In the genomic region with DNA sequence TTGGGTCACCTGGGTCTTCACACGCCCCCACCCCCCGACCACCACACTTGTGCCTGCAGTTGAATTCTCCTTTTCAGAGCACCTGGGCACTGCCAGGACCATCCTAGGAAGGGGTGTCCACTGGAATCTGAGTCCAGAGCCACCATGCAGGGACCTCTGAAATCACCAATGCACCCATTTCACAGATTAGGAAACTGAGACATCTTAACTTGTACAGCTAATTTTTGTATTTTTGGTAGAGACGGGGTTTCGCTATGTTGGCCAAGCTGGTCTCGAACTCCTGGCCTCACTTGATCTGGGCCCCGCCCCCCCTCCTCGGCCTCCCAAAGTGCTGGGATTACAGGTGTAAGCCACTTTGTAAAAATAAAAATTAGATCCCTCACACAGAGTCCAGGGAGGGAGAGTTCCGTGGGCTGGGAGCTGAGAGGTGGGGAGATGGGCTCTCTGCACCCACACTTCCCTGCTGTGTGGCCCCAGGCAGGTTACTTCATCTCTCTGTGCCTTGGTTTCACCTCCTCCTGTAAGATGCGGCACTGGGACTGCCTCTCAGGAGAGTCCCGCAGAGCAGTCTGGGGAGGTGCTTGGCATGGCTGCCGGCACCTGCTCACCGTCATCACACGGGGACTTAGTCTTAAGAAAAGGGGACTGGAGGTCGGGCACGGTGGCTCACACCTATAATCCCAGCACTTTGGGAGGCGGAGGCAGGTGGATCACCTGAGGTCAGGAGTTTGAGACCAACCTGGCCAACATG, we compare ENCODE assay signal across 15 cellular contexts. TPM values are rescaled to one million over a fixed set of nuclear protein-coding genes. Genes with fewer than 3 reads are reported as not detected.
DNase-seq lines count a peak whose midpoint lies in the region; ATAC-seq and TF ChIP-seq lines count a peak whose summit lies in the region.
"Had no signal": no experiment of that assay in that cellular context is flagged by ENCODE, and none has a peak within 500 bp of the region (broad histone marks: within the 10 kb centered on the region; RNA-seq: fewer than 3 reads in every experiment).

No MANE protein-coding gene starts in this region.

- no peak overlapping the region for H3K27ac Mint-ChIP-seq in activated CD4-positive, alpha-beta T cell treated with anti-CD3 and anti-CD28 coated beads, Interleukin-2, amount 10 ng/mL, durations not matched to agents 24 days and 14 days
- H3K27ac Mint-ChIP-seq in activated T-helper 17 cell treated with anti-CD3 and anti-CD28 coated beads, Interleukin-2, amount 50 U/mL, for 72 hours = no peak overlapping the region
- no peak overlapping the region for H3K27ac Mint-ChIP-seq in stimulated activated effector memory CD8-positive, alpha-beta T cell treated with anti-CD3 and anti-CD28 coated beads, Interleukin-12 subunit alpha, Interleukin-12 subunit beta, amount 100 ng/mL, for 72 hours
- H3K27ac Mint-ChIP-seq: memory B cell; stimulated activated naive CD8-positive, alpha-beta T cell treated with anti-CD3 and anti-CD28 coated beads, Interleukin-15, Interleukin-2, amounts not matched to agents 100 ng/mL and 50 ng/mL, for 24 hours had no signal

- H3K27me3 ChIP-seq in HCT116 (ENCODE audit: insufficient read depth, low read length) = no peaks in the 10 kb centered on the region
- H3K27me3 ChIP-seq in vagina = no peaks in the 10 kb centered on the region
- H3K27me3 ChIP-seq: adrenal gland had no signal

- peaks cover 7% of the 10 kb centered on the region for H3K27me3 Mint-ChIP-seq in activated CD4-positive, alpha-beta T cell treated with anti-CD3 and anti-CD28 coated beads, Interleukin-2, amount 10 ng/mL, durations not matched to agents 24 days and 14 days
- H3K27me3 Mint-ChIP-seq in activated T-helper 17 cell treated with anti-CD3 and anti-CD28 coated beads, Interleukin-2, amount 50 U/mL, for 72 hours = peaks cover 3% of the 10 kb centered on the region
- H3K27me3 Mint-ChIP-seq: stimulated activated naive CD8-positive, alpha-beta T cell treated with anti-CD3 and anti-CD28 coated beads, Interleukin-15, Interleukin-2, amounts not matched to agents 100 ng/mL and 50 ng/mL, for 24 hours had no signal

- intact Hi-C loops in activated CD4-positive, alpha-beta T cell treated with anti-CD3 and anti-CD28 coated beads, Interleukin-2, amount 10 ng/mL, durations not matched to agents 24 days and 14 days (cut with micrococcal nuclease) = loop anchor here (1.0 kb wide), 1 partner anchor 112 kb away; no protein-coding TSS in a partner anchor
- intact Hi-C loops in HCT116 (cut with micrococcal nuclease) (loop anchor here (5.0 kb wide), 1 partner anchor 111 kb away; no protein-coding TSS in a partner anchor), vagina (cut with DNase I) (no loop called here)

- H3K4me3 Mint-ChIP-seq in activated CD4-positive, alpha-beta T cell treated with anti-CD3 and anti-CD28 coated beads, Interleukin-2, amount 10 ng/mL, durations not matched to agents 24 days and 14 days = peak overlapping the region; percentile 68
- H3K4me3 Mint-ChIP-seq in activated T-helper 17 cell treated with anti-CD3 and anti-CD28 coated beads, Interleukin-2, amount 50 U/mL, for 72 hours = peak overlapping the region; percentile 67
- H3K4me3 Mint-ChIP-seq in stimulated activated effector memory CD8-positive, alpha-beta T cell treated with anti-CD3 and anti-CD28 coated beads, Interleukin-12 subunit alpha, Interleukin-12 subunit beta, amount 100 ng/mL, for 72 hours = peak overlapping the region; percentile 57

- H3K9me3 ChIP-seq in HCT116 (ENCODE audit: control insufficient read depth in 1 of 2, insufficient read depth in 1 of 2, low read depth in 1 of 2, low read length in 2 of 2) = no peaks in the 10 kb centered on the region
- H3K9me3 ChIP-seq in vagina = no peaks in the 10 kb centered on the region
- H3K9me3 ChIP-seq: adrenal gland, prostate gland, thoracic aorta had no signal

- H3K4me1 Mint-ChIP-seq in activated CD4-positive, alpha-beta T cell treated with anti-CD3 and anti-CD28 coated beads, Interleukin-2, amount 10 ng/mL, durations not matched to agents 24 days and 14 days = peaks cover 3% of the 10 kb centered on the region
- no peaks in the 10 kb centered on the region for H3K4me1 Mint-ChIP-seq in activated T-helper 17 cell treated with anti-CD3 and anti-CD28 coated beads, Interleukin-2, amount 50 U/mL, for 72 hours
- H3K4me1 Mint-ChIP-seq in stimulated activated effector memory CD8-positive, alpha-beta T cell treated with anti-CD3 and anti-CD28 coated beads, Interleukin-12 subunit alpha, Interleukin-12 subunit beta, amount 100 ng/mL, for 72 hours = no peaks in the 10 kb centered on the region

- CTCF ChIA-PET in HCT116 (lab: Charles Lee) = interaction anchor here (0.9 to 1.5 kb wide), 7 partner anchors 9 to 111 kb away, joined by 3 to 7 read pairs (median 5); no protein-coding TSS in a partner anchor

- H2AFZ ChIP-seq in HCT116 (ENCODE audit: low read depth, low read length, poor library complexity, severe bottlenecking) = peak overlapping the region; percentile 78

- ATAC-seq in HCT116 (no peak), GM19324 (IDR thresholded peaks at IDR 0.05; ENCODE audit: low FRiP score, unreplicated experiment) (no peak), left lobe of liver (no peak)
- ATAC-seq in activated T-helper 17 cell treated with anti-CD3 and anti-CD28 coated beads, Interleukin-2, amount 50 U/mL, for 72 hours (replicated peaks) = no peak
- no peak for ATAC-seq in stimulated activated effector memory CD8-positive, alpha-beta T cell treated with anti-CD3 and anti-CD28 coated beads, Interleukin-12 subunit alpha, Interleukin-12 subunit beta, amount 100 ng/mL, for 72 hours

- H3K4me1 ChIP-seq in HCT116 (ENCODE audit: control insufficient read depth in 1 of 2, insufficient read depth in 2 of 2, low read length in 2 of 2) = peaks cover 0 to 10% of the 10 kb centered on the region in 2 experiments; a peak in 2 of 4 replicates
- H3K4me1 ChIP-seq in vagina = no peaks in the 10 kb centered on the region
- H3K4me1 ChIP-seq: adrenal gland, prostate gland had no signal

- TF ChIP-seq POLR2A in HCT116 (IDR thresholded peaks at IDR 0.05; ENCODE audit: borderline replicate concordance, extremely low read depth, insufficient read depth, insufficient read length) = no peak
- no peak for TF ChIP-seq POLR2A in vagina (IDR thresholded peaks at IDR 0.05)

- H3K9ac ChIP-seq in HCT116 (ENCODE audit: low read length) = no peak overlapping the region

- H3K9me2 ChIP-seq in HCT116 (ENCODE audit: insufficient read depth) = no peaks in the 10 kb centered on the region

- RAD21 ChIA-PET in HCT116 (lab: Charles Lee; ENCODE audit: low non-redundant PET in 1 of 2, low total read pairs in 2 of 2, uncharacterized antibody in 2 of 2, unreplicated experiment in 2 of 2) = no interaction called here

- H3K9me3 Mint-ChIP-seq in activated CD4-positive, alpha-beta T cell treated with anti-CD3 and anti-CD28 coated beads, Interleukin-2, amount 10 ng/mL, durations not matched to agents 24 days and 14 days = no peaks in the 10 kb centered on the region
- H3K9me3 Mint-ChIP-seq in activated T-helper 17 cell treated with anti-CD3 and anti-CD28 coated beads, Interleukin-2, amount 50 U/mL, for 72 hours = no peaks in the 10 kb centered on the region
- H3K9me3 Mint-ChIP-seq in stimulated activated effector memory CD8-positive, alpha-beta T cell treated with anti-CD3 and anti-CD28 coated beads, Interleukin-12 subunit alpha, Interleukin-12 subunit beta, amount 100 ng/mL, for 72 hours = no peaks in the 10 kb centered on the region
- H3K9me3 Mint-ChIP-seq: memory B cell; stimulated activated naive CD8-positive, alpha-beta T cell treated with anti-CD3 and anti-CD28 coated beads, Interleukin-15, Interleukin-2, amounts not matched to agents 100 ng/mL and 50 ng/mL, for 24 hours had no signal

- no peak overlapping the region; the same call in 1 of the 2 replicates for H3K27ac ChIP-seq in HCT116 (ENCODE audit: low read depth, low read length)
- H3K27ac ChIP-seq in vagina = no peak overlapping the region
- H3K27ac ChIP-seq: adrenal gland, prostate gland, thoracic aorta had no signal

- POLR2A ChIA-PET in HCT116 (lab: Charles Lee) = no interaction called here

- TF ChIP-seq CTCF in HCT116 (IDR thresholded peaks at IDR 0.05 in 2 of 3, conservative IDR thresholded peaks at IDR 0.05 in 1 of 3; ENCODE audit: borderline replicate concordance in 1 of 3, insufficient read depth in 1 of 3, low read depth in 2 of 3, low read length in 2 of 3) (no peak), vagina (IDR thresholded peaks at IDR 0.05) (no peak)

- peak overlapping the region; percentile 58 for H3K4me2 ChIP-seq in HCT116 (ENCODE audit: low read length)

- no TSS peak for BruUV-seq in HCT116 (replicated peaks; lab: Mats Ljungman, UMichigan)

- H3K79me2 ChIP-seq in HCT116 (ENCODE audit: insufficient read depth, low read length) = no peaks in the 10 kb centered on the region

- DNase-seq in activated CD4-positive, alpha-beta T cell treated with anti-CD3 and anti-CD28 coated beads, Interleukin-2, amount 10 ng/mL, durations not matched to agents 24 days and 14 days = no peak
- DNase-seq in activated CD4-positive, alpha-beta T cell treated with anti-CD3 and anti-CD28 coated beads for 1 hour = no peak
- no peak for DNase-seq in HCT116 (ENCODE audit: low read depth, low spot score)
- DNase-seq in stimulated activated effector memory CD8-positive, alpha-beta T cell treated with anti-CD3 and anti-CD28 coated beads, Interleukin-12 subunit alpha, Interleukin-12 subunit beta, amount 100 ng/mL, for 72 hours (ENCODE audit: low spot score in 2 of 2) = no peak
- DNase-seq in left lobe of liver (ENCODE audit: low spot score) = no peak
- DNase-seq in vagina (ENCODE audit: extremely low spot score in 2 of 2) = no peak
- DNase-seq: NCI-H1436 treated with DMSO at 0.1 percent for 48 hours had no signal

- H3K36me3 ChIP-seq in HCT116 (ENCODE audit: control insufficient read depth in 1 of 2, insufficient read depth in 2 of 2, low read length in 2 of 2) (no peaks in the 10 kb centered on the region), vagina (no peaks in the 10 kb centered on the region)
- H3K36me3 ChIP-seq: adrenal gland, prostate gland, thoracic aorta had no signal

- H3K36me3 Mint-ChIP-seq in activated CD4-positive, alpha-beta T cell treated with anti-CD3 and anti-CD28 coated beads, Interleukin-2, amount 10 ng/mL, durations not matched to agents 24 days and 14 days (ENCODE audit: low read depth) = no peaks in the 10 kb centered on the region
- no peaks in the 10 kb centered on the region for H3K36me3 Mint-ChIP-seq in activated T-helper 17 cell treated with anti-CD3 and anti-CD28 coated beads, Interleukin-2, amount 50 U/mL, for 72 hours (ENCODE audit: low read depth)
- H3K36me3 Mint-ChIP-seq in stimulated activated effector memory CD8-positive, alpha-beta T cell treated with anti-CD3 and anti-CD28 coated beads, Interleukin-12 subunit alpha, Interleukin-12 subunit beta, amount 100 ng/mL, for 72 hours = no peaks in the 10 kb centered on the region
- H3K36me3 Mint-ChIP-seq: brain, memory B cell had no signal

- no peak for TF ChIP-seq RAD21 in HCT116 (IDR thresholded peaks at IDR 0.05; ENCODE audit: low read depth)

- H3K4me3 ChIP-seq in HCT116 (replicated peaks in 1 of 2; ENCODE audit: low read depth in 1 of 2, low read length in 2 of 2) (no peak overlapping the region), vagina (no peak overlapping the region)
- H3K4me3 ChIP-seq: prostate gland had no signal

- no peaks in the 10 kb centered on the region for H4K20me1 ChIP-seq in HCT116 (ENCODE audit: insufficient read depth)

RNA-seq across cellular contexts. Expression of a gene that starts 45.9 kb away (rescaled TPM):
- total RNA-seq in activated CD4-positive, alpha-beta T cell treated with anti-CD3 and anti-CD28 coated beads, Interleukin-2, amount 10 ng/mL, durations not matched to agents 24 days and 14 days = 41.4 and 41.6 TPM in 2 replicates
- total RNA-seq in HCT116 (2021; ENCODE audit: unreplicated experiment) (10.0 TPM), left lobe of liver (52.3 TPM), vagina (14.2 TPM)
- polyA plus RNA-seq in HCT116 (2012) = 9.3 and 10.2 TPM in 2 replicates
- total RNA-seq in activated T-helper 17 cell treated with anti-CD3 and anti-CD28 coated beads, Interleukin-2, amount 50 U/mL, for 72 hours = 10 to 100 TPM; 34.5 to 39.1 TPM

RNA-seq across cellular contexts. Expression of a gene that starts 50.9 kb away (rescaled TPM):
- 54.5 and 55.8 TPM in 2 replicates for total RNA-seq in activated CD4-positive, alpha-beta T cell treated with anti-CD3 and anti-CD28 coated beads, Interleukin-2, amount 10 ng/mL, durations not matched to agents 24 days and 14 days
- 29.3 TPM for total RNA-seq in HCT116 (2021; ENCODE audit: unreplicated experiment)
- polyA plus RNA-seq in HCT116 (2012) = 14.7 and 18.4 TPM in 2 replicates
- 10 to 100 TPM; 20.1 to 31.5 TPM for total RNA-seq in activated T-helper 17 cell treated with anti-CD3 and anti-CD28 coated beads, Interleukin-2, amount 50 U/mL, for 72 hours
- 0.20 TPM for total RNA-seq in left lobe of liver
- total RNA-seq in vagina = 3.2 TPM
